Comparison of ENCODE assay signal across 9 cellular contexts in genomic region chr13:109840201-109840892, GRCh38. TPM values are rescaled to one million over a fixed set of nuclear protein-coding genes. Genes with fewer than 3 reads are reported as not detected.
DNase-seq lines count a peak whose midpoint lies in the region; ATAC-seq and TF ChIP-seq lines count a peak whose summit lies in the region.
"Had no signal": no experiment of that assay in that cellular context is flagged by ENCODE, and none has a peak within 500 bp of the region (broad histone marks: within the 10 kb centered on the region; RNA-seq: fewer than 3 reads in every experiment).

No MANE protein-coding gene starts in this region.

- no peak overlapping the region for H3K4me3 ChIP-seq in psoas muscle
- H3K4me3 ChIP-seq in tibial nerve, result no peak overlapping the region

- ATAC-seq in HG03520 (IDR thresholded peaks at IDR 0.05; ENCODE audit: unreplicated experiment) (peak; percentile 42), psoas muscle (peak; percentile 66 to 94 (median 84)), HG02571 (IDR thresholded peaks at IDR 0.05; ENCODE audit: unreplicated experiment) (no peak), HG02610 (IDR thresholded peaks at IDR 0.05; ENCODE audit: unreplicated experiment) (no peak)
- ATAC-seq in activated T-helper 17 cell treated with anti-CD3 and anti-CD28 coated beads, Interleukin-2, amount 50 U/mL, for 72 hours (replicated peaks), result peak; percentile 99

- no peak for TF ChIP-seq POLR2A in tibial nerve (IDR thresholded peaks at IDR 0.05)

- H3K27ac ChIP-seq in psoas muscle (no peak overlapping the region), tibial nerve (no peak overlapping the region)

- H3K36me3 Mint-ChIP-seq in activated T-helper 17 cell treated with anti-CD3 and anti-CD28 coated beads, Interleukin-2, amount 50 U/mL, for 72 hours (ENCODE audit: low read depth), result no peaks in the 10 kb centered on the region
- H3K36me3 Mint-ChIP-seq: T-cell had no signal

- H3K9me3 ChIP-seq in psoas muscle (no peaks in the 10 kb centered on the region), tibial nerve (no peaks in the 10 kb centered on the region)

- H3K36me3 ChIP-seq in psoas muscle (ENCODE audit: insufficient read depth in 1 of 2, low read depth in 1 of 2), result no peaks in the 10 kb centered on the region
- no peaks in the 10 kb centered on the region for H3K36me3 ChIP-seq in tibial nerve

- WGBS in psoas muscle, 3 donors, result 27 to 46% (median 37%) methylated on average over 9 of the region's 9 CpGs
- WGBS in tibial nerve, 2 donors, result 32 to 42% methylated on average over 9 of the region's 9 CpGs

- TF ChIP-seq EP300 in tibial nerve (IDR thresholded peaks at IDR 0.05), result no peak

- H3K27me3 Mint-ChIP-seq in activated T-helper 17 cell treated with anti-CD3 and anti-CD28 coated beads, Interleukin-2, amount 50 U/mL, for 72 hours, result peaks cover 44% of the 10 kb centered on the region

- peaks cover 8% of the 10 kb centered on the region for H3K4me1 Mint-ChIP-seq in activated T-helper 17 cell treated with anti-CD3 and anti-CD28 coated beads, Interleukin-2, amount 50 U/mL, for 72 hours

- H3K27me3 ChIP-seq in psoas muscle (ENCODE audit: insufficient read depth in 3 of 3, low read length in 2 of 3) (peaks cover 0 to 5% (median 0%) of the 10 kb centered on the region in 3 donors), tibial nerve (no peaks in the 10 kb centered on the region)

- intact Hi-C loops in psoas muscle (cut with DNase I), result loop anchor here in 1 of 2 donors (2.0 kb wide), 1 partner anchor 46 kb away; no protein-coding TSS in a partner anchor

- peak overlapping the region; percentile 4 for H3K4me3 Mint-ChIP-seq in activated T-helper 17 cell treated with anti-CD3 and anti-CD28 coated beads, Interleukin-2, amount 50 U/mL, for 72 hours
- H3K4me3 Mint-ChIP-seq: T-cell had no signal

- DNase-seq in ELF-1 (ENCODE audit: low read depth, low spot score), result peak; percentile 7
- no peak for DNase-seq in psoas muscle
- DNase-seq in amygdala (lab: John Stamatoyannopoulos, UW), result no peak
- no peak for DNase-seq in tibial nerve (ENCODE audit: low spot score in 2 of 2)
- DNase-seq: T-cell had no signal

- peaks cover 4% of the 10 kb centered on the region for H3K4me1 ChIP-seq in psoas muscle
- no peaks in the 10 kb centered on the region for H3K4me1 ChIP-seq in tibial nerve

- no peak for TF ChIP-seq CTCF in psoas muscle (IDR thresholded peaks at IDR 0.05)
- no peak for TF ChIP-seq CTCF in tibial nerve (IDR thresholded peaks at IDR 0.05)

- no peaks in the 10 kb centered on the region for H3K9me3 Mint-ChIP-seq in activated T-helper 17 cell treated with anti-CD3 and anti-CD28 coated beads, Interleukin-2, amount 50 U/mL, for 72 hours
- H3K9me3 Mint-ChIP-seq: T-cell had no signal

- H3K27ac Mint-ChIP-seq in activated T-helper 17 cell treated with anti-CD3 and anti-CD28 coated beads, Interleukin-2, amount 50 U/mL, for 72 hours, result peak overlapping the region; percentile 45
- H3K27ac Mint-ChIP-seq: T-cell had no signal

RNA-seq across cellular contexts. Expression of gene IRS2, which starts 54.0 kb away (rescaled TPM):
- 1 to 10 TPM; 2.3 to 2.7 TPM for total RNA-seq in activated T-helper 17 cell treated with anti-CD3 and anti-CD28 coated beads, Interleukin-2, amount 50 U/mL, for 72 hours
- total RNA-seq in psoas muscle (10 to 100 TPM in 3 of 4 donors, 1 to 10 TPM in 1; 9.3 to 40.8 (median 27.1) TPM), tibial nerve (10 to 100 TPM; 38.3 to 60.9 (median 42.4) TPM)
- 10 to 100 TPM; 13.0 to 31.7 (median 15.5) TPM for polyA plus RNA-seq in psoas muscle

Comparison
In these comparisons a context has a peak if more than half of its experiments do, and no peak if none do; other contexts are left out.
1. ATAC-seq: peak in HG03520 (single experiment), activated T-helper 17 cell treated with anti-CD3 and anti-CD28 coated beads, Interleukin-2, amount 50 U/mL, for 72 hours (single experiment) and psoas muscle (4 of 4); none in HG02571 (single experiment) and HG02610 (single experiment).